In genomic region chr20:38935967-38936407, GRCh38 we compare ENCODE assay signal across 22 cellular contexts. TPM values are rescaled to one million over a fixed set of nuclear protein-coding genes. Genes with fewer than 3 reads are reported as not detected.
DNase-seq lines count a peak whose midpoint lies in the region; ATAC-seq, FAIRE-seq and TF ChIP-seq lines count a peak whose summit lies in the region.
"Had no signal": no experiment of that assay in that cellular context is flagged by ENCODE, and none has a peak within 500 bp of the region (broad histone marks: within the 10 kb centered on the region; RNA-seq: fewer than 3 reads in every experiment).

No MANE protein-coding gene starts in this region.

- peak; percentile 57 for FAIRE-seq in HTR-8/SVneo (lab: Jason Lieb, UNC)
- FAIRE-seq: TTC549 had no signal

- no peaks in the 10 kb centered on the region for H3K27me3 ChIP-seq in mammary epithelial cell (ENCODE audit: insufficient read depth, low read length)
- peaks cover 2% of the 10 kb centered on the region for H3K27me3 ChIP-seq in upper lobe of right lung
- H3K27me3 ChIP-seq: SJSA1, spleen, testis had no signal

- WGBS in mammary epithelial cell (ENCODE audit: low coverage, missing lambda C conversion rate) = 83% methylated on average over 5 of the region's 5 CpGs

- intact Hi-C loops in CD14-positive monocyte (cut with micrococcal nuclease) (loop anchor here in 1 of 2 donors (10.0 kb wide), 1 partner anchor 109 kb away; no protein-coding TSS in a partner anchor), mammary epithelial cell (cut with micrococcal nuclease) (no loop called here), upper lobe of right lung (cut with DNase I) (no loop called here), left ventricle myocardium superior (cut with micrococcal nuclease) (no loop called here)

- DNase-seq in CD14-positive monocyte (ENCODE audit: low spot score) (no peak), HTR-8/SVneo (ENCODE audit: insufficient read length, low spot score) (no peak), mammary epithelial cell (peak; percentile 26), iris pigment epithelial cell (ENCODE audit: low read depth) (peak; percentile 44), upper lobe of right lung (no peak), NCI-H524 treated with DMSO at 0.1 percent for 48 hours (lab: John Stamatoyannopoulos, UW) (no peak), NCI-H2196 (lab: John Stamatoyannopoulos, UW; ENCODE audit: unreplicated experiment) (no peak), left ventricle myocardium superior (no peak)
- DNase-seq: activated naive CD4-positive, alpha-beta T cell treated with Interleukin-2 at 50 U/mL for 16 hours; CD8-positive, alpha-beta T cell; DMS79 treated with DMSO at 0.1 percent for 48 hours; foreskin melanocyte; lower lobe of right lung; naive thymus-derived CD4-positive, alpha-beta T cell; NCI-H2081; NCI-H524; posterior cingulate gyrus; spleen; testis had no signal

- H3K9me3 Mint-ChIP-seq in CD14-positive monocyte = no peaks in the 10 kb centered on the region
- H3K9me3 Mint-ChIP-seq: brain; CD8-positive, alpha-beta T cell; naive thymus-derived CD4-positive, alpha-beta T cell had no signal

- peaks cover 16% of the 10 kb centered on the region for H3K4me1 Mint-ChIP-seq in CD14-positive monocyte

- no peaks in the 10 kb centered on the region for H4K20me1 ChIP-seq in mammary epithelial cell (ENCODE audit: insufficient read depth, low read length)

- peak overlapping the region; percentile 20 for H3K4me2 ChIP-seq in mammary epithelial cell (ENCODE audit: insufficient read depth, low read depth, low read length)

- peaks cover 100% of the 10 kb centered on the region for H3K79me2 ChIP-seq in mammary epithelial cell (ENCODE audit: insufficient read depth, low read length)

- H3K36me3 ChIP-seq in mammary epithelial cell (ENCODE audit: insufficient read depth, low read length) (peaks cover 2% of the 10 kb centered on the region), upper lobe of right lung (no peaks in the 10 kb centered on the region)
- H3K36me3 ChIP-seq: lower lobe of right lung had no signal

- dilution Hi-C loops in mammary epithelial cell (cut with HindIII; ENCODE audit: low sequenced_read_pairs) = no loop called here

- no peak overlapping the region for H3K4me3 Mint-ChIP-seq in CD14-positive monocyte
- H3K4me3 Mint-ChIP-seq: brain; CD8-positive, alpha-beta T cell; naive thymus-derived CD4-positive, alpha-beta T cell had no signal

- TF ChIP-seq CTCF in CD14-positive monocyte (IDR thresholded peaks at IDR 0.05) (no peak), mammary epithelial cell (conservative IDR thresholded peaks at IDR 0.05 in 1 of 2, IDR thresholded peaks at IDR 0.05 in 1 of 2; ENCODE audit: extremely low read depth in 1 of 2, insufficient read depth in 1 of 2, low read depth in 1 of 2, low read length in 2 of 2) (no peak), upper lobe of right lung (IDR thresholded peaks at IDR 0.05) (no peak)

- H3K27ac ChIP-seq in mammary epithelial cell (ENCODE audit: insufficient read depth, low read depth, low read length) (no peak overlapping the region), upper lobe of right lung (no peak overlapping the region)
- H3K27ac ChIP-seq: lower lobe of right lung, spleen, testis had no signal

- CTCF ChIA-PET in mammary epithelial cell (lab: Charles Lee; ENCODE audit: low non-redundant PET) = no interaction called here

- peak overlapping the region in 5 of 7 donors; percentile 15 to 68 (median 50) for H3K27ac Mint-ChIP-seq in CD14-positive monocyte
- H3K27ac Mint-ChIP-seq: brain; CD8-positive, alpha-beta T cell; naive thymus-derived CD4-positive, alpha-beta T cell had no signal

- H3K9me3 ChIP-seq in mammary epithelial cell (replicated peaks; ENCODE audit: insufficient read depth, low read length) (no peaks in the 10 kb centered on the region), upper lobe of right lung (no peaks in the 10 kb centered on the region)
- H3K9me3 ChIP-seq: lower lobe of right lung, SJSA1, spleen, testis had no signal

- H3K4me1 ChIP-seq in mammary epithelial cell (ENCODE audit: insufficient read depth, low read length) = peaks cover 23% of the 10 kb centered on the region
- H3K4me1 ChIP-seq in upper lobe of right lung = no peaks in the 10 kb centered on the region
- H3K4me1 ChIP-seq: lower lobe of right lung, spleen, testis had no signal

- H3K36me3 Mint-ChIP-seq in CD14-positive monocyte = peaks cover 23 to 57% of the 10 kb centered on the region in 2 donors
- H3K36me3 Mint-ChIP-seq: brain; CD8-positive, alpha-beta T cell had no signal

- H3K4me3 ChIP-seq in mammary epithelial cell (replicated peaks in 1 of 3; ENCODE audit: insufficient read depth in 1 of 3, low read depth in 2 of 3, low read length in 3 of 3) (no peak overlapping the region), upper lobe of right lung (no peak overlapping the region)
- H3K4me3 ChIP-seq: lower lobe of right lung, SJSA1, spleen, testis had no signal

- in situ Hi-C loops in mammary epithelial cell (cut with MboI; ENCODE audit: low sequenced_read_pairs in 2 of 2) = loop anchor here in 1 of 2 donors (10.0 kb wide), 1 partner anchor 109 kb away; no protein-coding TSS in a partner anchor

- no peak overlapping the region for H2AFZ ChIP-seq in mammary epithelial cell (ENCODE audit: low read depth, low read length)

- H3K9ac ChIP-seq in mammary epithelial cell (ENCODE audit: insufficient read depth, low read length) = no peak overlapping the region

- ATAC-seq in upper lobe of right lung (no peak), left ventricle myocardium superior (no peak)
- ATAC-seq: CD8-positive, alpha-beta T cell; lower lobe of right lung; naive thymus-derived CD4-positive, alpha-beta T cell had no signal

- H3K27me3 Mint-ChIP-seq in CD14-positive monocyte (ENCODE audit: low read depth in 3 of 3) = peaks cover 0 to 1% (median 0%) of the 10 kb centered on the region in 3 donors
- H3K27me3 Mint-ChIP-seq: brain; naive thymus-derived CD4-positive, alpha-beta T cell had no signal

- no TSS peak for BruUV-seq in mammary epithelial cell (replicated peaks; lab: Mats Ljungman, UMichigan)

RNA-seq across cellular contexts. Expression of gene FAM83D, which starts 9.8 kb away (rescaled TPM):
- polyA plus RNA-seq in CD14-positive monocyte (under 1 TPM in 1 of 2 donors, not detected in 1; 0.09 TPM), mammary epithelial cell (52.5 TPM)
- total RNA-seq in mammary epithelial cell (10 to 100 TPM in 1 of 2 donors, 1 to 10 TPM in 1; 3.7 to 29.9 TPM), upper lobe of right lung (2.0 TPM), left ventricle myocardium superior (0.20 TPM)
- polyA minus RNA-seq in mammary epithelial cell = 31.5 TPM

RNA-seq across cellular contexts. Expression of gene DHX35, which starts 26.2 kb away (rescaled TPM):
- polyA plus RNA-seq in CD14-positive monocyte (1 to 10 TPM; 1.6 to 2.7 TPM), mammary epithelial cell (9.2 TPM)
- total RNA-seq in mammary epithelial cell (1 to 10 TPM; 8.1 to 9.5 TPM), upper lobe of right lung (11.1 TPM), left ventricle myocardium superior (15.4 TPM)
- 13.4 TPM for polyA minus RNA-seq in mammary epithelial cell

Comparison
In these comparisons a context has a peak if more than half of its experiments do, and no peak if none do; other contexts are left out.
1. DNase-seq: peak in mammary epithelial cell (single experiment) and iris pigment epithelial cell (single experiment); none in CD14-positive monocyte (single experiment), HTR-8/SVneo (single experiment), upper lobe of right lung (single experiment), NCI-H524 treated with DMSO at 0.1 percent for 48 hours (single experiment), NCI-H2196 (single experiment) and left ventricle myocardium superior (single experiment).